ENCODE assay signal across 14 cellular contexts in genomic region chr11:70503201-70503877, GRCh38.
DNase-seq lines count a peak whose midpoint lies in the region; ATAC-seq and TF ChIP-seq lines count a peak whose summit lies in the region.
"Had no signal": no experiment of that assay in that cellular context is flagged by ENCODE, and none has a peak within 500 bp of the region (broad histone marks: within the 10 kb centered on the region; RNA-seq: fewer than 3 reads in every experiment).

No MANE protein-coding gene starts in this region.

- no peak overlapping the region for H3K4ac ChIP-seq in IMR-90 (ENCODE audit: low read depth, low read length)
- no peak overlapping the region for H3K4ac ChIP-seq in H9 (ENCODE audit: low read depth, low read length)

- H3K27ac ChIP-seq in IMR-90 (ENCODE audit: insufficient read depth, low read length) (no peak overlapping the region), H9 (ENCODE audit: insufficient read length, low read depth, low read length) (no peak overlapping the region)
- H3K27ac ChIP-seq: BLaER1, coronary artery, GM23248, stomach had no signal

- no peaks in the 10 kb centered on the region for H3K36me3 ChIP-seq in IMR-90 (ENCODE audit: control insufficient read depth, insufficient read depth, low read length)
- H3K36me3 ChIP-seq: BLaER1 had no signal

- H3K79me1 ChIP-seq in IMR-90 (ENCODE audit: low read depth in 1 of 2, low read length in 2 of 2): no peaks in the 10 kb centered on the region
- no peaks in the 10 kb centered on the region for H3K79me1 ChIP-seq in H9 (ENCODE audit: insufficient read depth, low read depth, low read length, poor library complexity, severe bottlenecking)

- no peak overlapping the region for H3K18ac ChIP-seq in IMR-90 (ENCODE audit: low read depth, low read length)
- no peak overlapping the region for H3K18ac ChIP-seq in H9 (ENCODE audit: insufficient read length, low read depth, low read length)

- no peak overlapping the region for H3K14ac ChIP-seq in IMR-90 (replicated peaks; ENCODE audit: low read depth, low read length)
- H3K14ac ChIP-seq in H9 (ENCODE audit: insufficient read depth, low read length): no peak overlapping the region; the same call in 1 of the 2 replicates

- no peaks in the 10 kb centered on the region for H3K9me3 Mint-ChIP-seq in H9
- H3K9me3 Mint-ChIP-seq: activated T-helper 2 cell treated with anti-CD3 and anti-CD28 coated beads, Interferon-gamma antibody, Interleukin-2, Interleukin-4, amounts not matched to agents 10 μg/mL and 5 μg/mL and 100 μg/mL, durations not matched to agents 14 hours and 24 hours and 36 hours had no signal

- H3K4me3 ChIP-seq in IMR-90 (ENCODE audit: insufficient read depth, low read depth, low read length): no peak overlapping the region
- H3K4me3 ChIP-seq: BLaER1, coronary artery, GM23248, stomach had no signal

- peak overlapping the region; percentile 35 for H2AK9ac ChIP-seq in IMR-90 (replicated peaks; ENCODE audit: low read depth, low read length, poor library complexity)

- H3K27me3 Mint-ChIP-seq in H9 (ENCODE audit: low read depth): peaks cover 2% of the 10 kb centered on the region; the same call in 1 of the 2 replicates

- WGBS in IMR-90 (ENCODE audit: extremely low coverage in 2 of 2, insufficient read length in 1 of 2), 2 experiments: 42% methylated on average over 2 of the region's 11 CpGs; no CpG with 5 or more reads in 1 of the 2 experiments
- no CpG with 5 or more reads among the region's 11 CpGs for WGBS in H9 (ENCODE audit: extremely low coverage, insufficient read length, low lambda C conversion rate)

- no peak overlapping the region for H3T11ph ChIP-seq in H9 (ENCODE audit: low read length)

- peaks cover 11 to 31% of the 10 kb centered on the region in 2 experiments for H3K4me1 Mint-ChIP-seq in H9

- H4K5ac ChIP-seq in IMR-90 (ENCODE audit: low read depth, low read length): no peak overlapping the region
- H4K5ac ChIP-seq in H9 (ENCODE audit: insufficient read length, low read depth, low read length): no peak overlapping the region

- TF ChIP-seq POLR2A in IMR-90 (IDR thresholded peaks at IDR 0.05; ENCODE audit: low read depth, low read length): no peak

- H3K4me1 ChIP-seq in IMR-90 (ENCODE audit: control insufficient read depth, insufficient read depth, low read length) (no peaks in the 10 kb centered on the region), H9 (ENCODE audit: insufficient read depth, low read length) (peaks cover 2% of the 10 kb centered on the region; the same call in 1 of the 2 replicates)
- H3K4me1 ChIP-seq: stomach had no signal

- H2BK12ac ChIP-seq in H9 (ENCODE audit: insufficient read length, low read depth, low read length): no peak overlapping the region

- H3K9ac ChIP-seq in IMR-90 (ENCODE audit: low read depth, low read length) (no peak overlapping the region), H9 (ENCODE audit: extremely low read depth, insufficient read length, low read length) (no peak overlapping the region)
- H3K9ac ChIP-seq: BLaER1, GM23248 had no signal

- POLR2A ChIA-PET in IMR-90 (lab: Charles Lee; ENCODE audit: unreplicated experiment): no interaction called here

- H4K8ac ChIP-seq in IMR-90 (ENCODE audit: low read depth in 2 of 2, low read length in 2 of 2) (no peak overlapping the region), H9 (replicated peaks; ENCODE audit: insufficient read length, low read depth, low read length) (no peak overlapping the region)

- in situ Hi-C loops in IMR-90 (cut with MboI; ENCODE audit: low sequenced_read_pairs): no loop called here

- H4K20me1 ChIP-seq in IMR-90 (ENCODE audit: insufficient read depth, low read length) (peaks cover 3% of the 10 kb centered on the region; the same call in 1 of the 2 replicates), H9 (ENCODE audit: control insufficient read depth, insufficient read depth, insufficient read length) (no peaks in the 10 kb centered on the region)
- H4K20me1 ChIP-seq: BLaER1 had no signal

- H2BK15ac ChIP-seq in IMR-90 (ENCODE audit: low read depth, low read length) (no peak overlapping the region), H9 (ENCODE audit: low read depth, low read length) (no peak overlapping the region)

- H2BK120ac ChIP-seq in IMR-90 (ENCODE audit: low read depth, low read length) (no peak overlapping the region), H9 (ENCODE audit: low read depth, low read length, poor library complexity, severe bottlenecking) (no peak overlapping the region)

- H3K56ac ChIP-seq in IMR-90 (ENCODE audit: extremely low read depth, insufficient read depth, low read length): no peak overlapping the region
- no peak overlapping the region for H3K56ac ChIP-seq in H9 (ENCODE audit: insufficient read length, low read depth, low read length)

- no peaks in the 10 kb centered on the region for H3K23me2 ChIP-seq in H9 (ENCODE audit: insufficient read length, low read depth, low read length, poor library complexity, severe bottlenecking)

- H2BK20ac ChIP-seq in IMR-90 (ENCODE audit: low read depth, low read length): no peak overlapping the region
- no peak overlapping the region for H2BK20ac ChIP-seq in H9 (ENCODE audit: low read depth, low read length, poor library complexity, severe bottlenecking)

- H3K27ac Mint-ChIP-seq in H9: peak overlapping the region in 1 of 3 experiments; percentile 85; a peak in 1 of 7 replicates
- H3K27ac Mint-ChIP-seq: activated T-helper 2 cell treated with anti-CD3 and anti-CD28 coated beads, Interferon-gamma antibody, Interleukin-2, Interleukin-4, amounts not matched to agents 10 μg/mL and 5 μg/mL and 100 μg/mL, durations not matched to agents 14 hours and 24 hours and 36 hours had no signal

- H3K36me3 Mint-ChIP-seq in H9 (ENCODE audit: insufficient read depth in 1 of 3, low read depth in 3 of 3): peaks cover 0 to 5% (median 0%) of the 10 kb centered on the region in 3 experiments; a peak in 3 of 7 replicates

- ATAC-seq in IMR-90 (ENCODE audit: low read depth) (no peak), GM21390 (IDR thresholded peaks at IDR 0.05; ENCODE audit: unreplicated experiment) (no peak)

- CTCF ChIA-PET in IMR-90 (lab: Yijun Ruan, JAX): interaction anchor here (1.3 kb wide), 2 partner anchors 9 to 21 kb away, joined by 3 read pairs; no protein-coding TSS in a partner anchor

- H2BK5ac ChIP-seq in IMR-90 (ENCODE audit: low read depth, low read length, poor library complexity, severe bottlenecking) (no peak overlapping the region), H9 (ENCODE audit: insufficient read length, low read length) (no peak overlapping the region)

- DNase-seq in COR-L47 (lab: John Stamatoyannopoulos, UW) (peak; percentile 67), IMR-90 (no peak), NCI-H510A (lab: John Stamatoyannopoulos, UW) (peak; percentile 65), left kidney (ENCODE audit: low read depth, low spot score) (peak; percentile 78), Kasumi-1 (lab: John Stamatoyannopoulos, UW) (no peak), H9 (no peak), NCI-H82 (lab: John Stamatoyannopoulos, UW) (no peak)
- DNase-seq: GM23248, occipital lobe, stomach had no signal

- no peak overlapping the region for H4K91ac ChIP-seq in IMR-90 (ENCODE audit: insufficient read depth, low read depth, low read length)
- H4K91ac ChIP-seq in H9 (ENCODE audit: insufficient read length, low read depth, low read length): no peak overlapping the region

- no peak overlapping the region for H3K4me3 Mint-ChIP-seq in H9

- no TSS peak for BruUV-seq in IMR-90 (replicated peaks; lab: Mats Ljungman, UMichigan)

- TF ChIP-seq CTCF in IMR-90 (conservative IDR thresholded peaks at IDR 0.05; ENCODE audit: low read depth, low read length) (no peak), H9 (conservative IDR thresholded peaks at IDR 0.05) (no peak)

- no peaks in the 10 kb centered on the region for H3K9me3 ChIP-seq in IMR-90 (ENCODE audit: control insufficient read depth, insufficient read depth, low read length)
- H3K9me3 ChIP-seq in H9 (ENCODE audit: control insufficient read depth, low read depth, low read length): no peaks in the 10 kb centered on the region
- H3K9me3 ChIP-seq: BLaER1, stomach had no signal

- no peaks in the 10 kb centered on the region for H3K79me2 ChIP-seq in H9 (ENCODE audit: insufficient read depth, low read length)

- H3K27me3 ChIP-seq in IMR-90 (ENCODE audit: control insufficient read depth, insufficient read depth, low read length) (peaks cover 4% of the 10 kb centered on the region; the same call in 1 of the 2 replicates), H9 (ENCODE audit: insufficient read depth, low read length) (no peaks in the 10 kb centered on the region)
- H3K27me3 ChIP-seq: BLaER1, stomach had no signal

- intact Hi-C loops in IMR-90 (cut with micrococcal nuclease): no loop called here

- H2AFZ ChIP-seq in IMR-90 (replicated peaks; ENCODE audit: low read length, poor library complexity) (no peak overlapping the region), H9 (ENCODE audit: low read length) (no peak overlapping the region)
- H2AFZ ChIP-seq: GM23248 had no signal

- dilution Hi-C loops in IMR-90 (cut with HindIII; ENCODE audit: low sequenced_read_pairs, unreplicated experiment): no loop called here

- no peak overlapping the region for H3K4me2 ChIP-seq in IMR-90 (ENCODE audit: low read depth, low read length)
- H3K4me2 ChIP-seq in H9 (ENCODE audit: insufficient read depth, insufficient read length, low read length): no peak overlapping the region
- H3K4me2 ChIP-seq: BLaER1 had no signal

- no peak for TF ChIP-seq RAD21 in IMR-90 (IDR thresholded peaks at IDR 0.05; ENCODE audit: low read length)

- H2AK5ac ChIP-seq in IMR-90 (ENCODE audit: low read depth, low read length): no peak overlapping the region
- no peak overlapping the region for H2AK5ac ChIP-seq in H9 (ENCODE audit: insufficient read length, low read length)

- H3K23ac ChIP-seq in IMR-90 (ENCODE audit: low read depth, low read length) (no peak overlapping the region), H9 (ENCODE audit: insufficient read length, low read depth, low read length) (no peak overlapping the region)

- H3K9me1 ChIP-seq in IMR-90 (ENCODE audit: insufficient read depth, low read length): no peaks in the 10 kb centered on the region

TF ChIP-seq in IMR-90, 13 proteins besides CTCF, POLR2A, EP300 and RAD21 (continues in another document):
- TF ChIP-seq RCOR1 (IDR thresholded peaks at IDR 0.05; ENCODE audit: insufficient replicate concordance, low read length) (no peak), ELK1 (IDR thresholded peaks at IDR 0.05; ENCODE audit: borderline replicate concordance, low read depth, low read length) (no peak), FOS (IDR thresholded peaks at IDR 0.05; ENCODE audit: low read depth, low read length) (no peak), MXI1 (IDR thresholded peaks at IDR 0.05; ENCODE audit: borderline replicate concordance, low read depth, low read length) (no peak), MAFK (IDR thresholded peaks at IDR 0.05; ENCODE audit: low read depth, low read length) (no peak)

Comparison
In these comparisons a context has a peak if more than half of its experiments do, and no peak if none do; other contexts are left out.
1. DNase-seq: peak in COR-L47 (single experiment), NCI-H510A (single experiment) and left kidney (single experiment); none in IMR-90 (single experiment), Kasumi-1 (0 of 2), H9 (single experiment) and NCI-H82 (single experiment).